Comparison of ENCODE assay signal across 18 cellular contexts in genomic region chr10:75084834-75085384, GRCh38. TPM values are rescaled to one million over a fixed set of nuclear protein-coding genes. Genes with fewer than 3 reads are reported as not detected.
DNase-seq lines count a peak whose midpoint lies in the region; ATAC-seq, FAIRE-seq and TF ChIP-seq lines count a peak whose summit lies in the region.
"Had no signal": no experiment of that assay in that cellular context is flagged by ENCODE, and none has a peak within 500 bp of the region (broad histone marks: within the 10 kb centered on the region; RNA-seq: fewer than 3 reads in every experiment).

No MANE protein-coding gene starts in this region.

- FAIRE-seq in HepG2 (lab: Jason Lieb, UNC): no peak
- FAIRE-seq: D721Med, HTR-8/SVneo had no signal

- WGBS in HepG2 (ENCODE audit: low lambda C conversion rate): 61% methylated on average over 10 of the region's 19 CpGs
- whole genome bisulfite sequencing in right lobe of liver (ENCODE audit: insufficient coverage, low coverage, low lambda C conversion rate, missing lambda C conversion rate): 93% methylated on average over 13 of the region's 19 CpGs
- no CpG with 5 or more reads among the region's 19 CpGs for WGBS in mesendoderm (ENCODE audit: extremely low coverage, insufficient coverage, low lambda C conversion rate)
- WGBS in aorta, 2 donors: 98% methylated on average over 19 of the region's 19 CpGs

- H3K9ac ChIP-seq in HepG2 (ENCODE audit: insufficient read depth, low read depth, low read length) (no peak overlapping the region), mesendoderm (ENCODE audit: low read length) (no peak overlapping the region), colonic mucosa (ENCODE audit: low read depth in 2 of 2, low read length in 2 of 2) (no peak overlapping the region)
- H3K9ac ChIP-seq: KMS-11 had no signal

- H3K79me2 ChIP-seq in HepG2 (ENCODE audit: insufficient read depth, low read length): no peaks in the 10 kb centered on the region
- H3K79me2 ChIP-seq in mesendoderm (ENCODE audit: control insufficient read depth, insufficient read depth, low read length): no peaks in the 10 kb centered on the region

- H2BK5ac ChIP-seq in mesendoderm (ENCODE audit: low read length): no peak overlapping the region

- no TSS peak for BruUV-seq in HepG2 (replicated peaks; lab: Mats Ljungman, UMichigan)

- H3K79me1 ChIP-seq in mesendoderm (ENCODE audit: low read length): no peaks in the 10 kb centered on the region

- H3K4me3 ChIP-seq in HepG2 (replicated peaks in 1 of 3; ENCODE audit: insufficient read depth in 1 of 3, low read depth in 2 of 3, low read length in 3 of 3) (no peak overlapping the region), right lobe of liver (no peak overlapping the region), mesendoderm (ENCODE audit: low read length) (no peak overlapping the region), aorta (ENCODE audit: low read length in 2 of 2) (no peak overlapping the region), colonic mucosa (no peak overlapping the region)
- H3K4me3 ChIP-seq: HAP-1 had no signal

- H3K27me3 ChIP-seq in HepG2 (ENCODE audit: control insufficient read depth in 1 of 2, insufficient read depth in 2 of 2, low read length in 2 of 2) (peaks cover 3 to 49% of the 10 kb centered on the region in 2 experiments; a peak in 3 of 5 replicates), right lobe of liver (no peaks in the 10 kb centered on the region), mesendoderm (ENCODE audit: insufficient read depth, low read length, poor library complexity) (peaks cover 2% of the 10 kb centered on the region), aorta (ENCODE audit: control insufficient read depth in 1 of 2, insufficient read depth in 2 of 2, low read length in 1 of 2) (no peaks in the 10 kb centered on the region), colonic mucosa (no peaks in the 10 kb centered on the region)

- H4K20me1 ChIP-seq in HepG2 (ENCODE audit: insufficient read depth, low read length): no peaks in the 10 kb centered on the region

- H2AFZ ChIP-seq in HepG2 (ENCODE audit: low read length): no peak overlapping the region

- no peak for TF ChIP-seq RAD21 in HepG2 (CRISPR knock-in tag; IDR thresholded peaks at IDR 0.05)

- intact Hi-C loops in HepG2 (cut with micrococcal nuclease; ENCODE audit: unreplicated experiment) (no loop called here), right lobe of liver (cut with DNase I) (no loop called here), aorta (cut with DNase I) (no loop called here), colonic mucosa (cut with DNase I) (no loop called here)

- H3K27ac ChIP-seq in HepG2 (ENCODE audit: extremely low read length, insufficient read depth, low read length) (no peak overlapping the region), right lobe of liver (no peak overlapping the region), VCaP (peak overlapping the region; percentile 82), mesendoderm (ENCODE audit: low read depth, low read length) (no peak overlapping the region), aorta (ENCODE audit: low read depth in 1 of 2, low read length in 2 of 2) (no peak overlapping the region), colonic mucosa (no peak overlapping the region)
- H3K27ac ChIP-seq: C4-2B, KMS-11 had no signal

- H3K4ac ChIP-seq in mesendoderm (ENCODE audit: low read depth, low read length): no peak overlapping the region

- H4K8ac ChIP-seq in mesendoderm (ENCODE audit: low read depth, low read length): no peak overlapping the region

- no peak for TF ChIP-seq CTCF in HepG2 (CRISPR knock-in tag; IDR thresholded peaks at IDR 0.05)
- no peak for TF ChIP-seq CTCF in right lobe of liver (IDR thresholded peaks at IDR 0.05)
- no peak for TF ChIP-seq CTCF in VCaP (conservative IDR thresholded peaks at IDR 0.05)
- no peak for TF ChIP-seq CTCF in colonic mucosa (IDR thresholded peaks at IDR 0.05)

- no peak for DNase-seq in HepG2 (ENCODE audit: low spot score)
- DNase-seq in right lobe of liver: no peak
- no peak for DNase-seq in mesendoderm
- DNase-seq in aorta: no peak
- no peak for DNase-seq in NCI-H774 (lab: John Stamatoyannopoulos, UW)
- DNase-seq in colonic mucosa: no peak
- no peak for DNase-seq in DMS153 (lab: John Stamatoyannopoulos, UW)
- DNase-seq: 8988T; Caco-2; CD4-positive, alpha-beta T cell; DMS79 treated with DMSO at 0.1 percent for 48 hours; GF-D8 had no signal

- in situ Hi-C loops in HepG2 (cut with HindIII; ENCODE audit: extremely low pct_ligation_motif_present, low pct_unique_long_range_greater_than_20kb): no loop called here

- CTCF ChIA-PET in HepG2 (lab: Yijun Ruan, JAX; ENCODE audit: low intra/inter-chr PET ratio, low total read pairs): no interaction called here

- peak overlapping the region; percentile 16 for H2AK5ac ChIP-seq in mesendoderm (ENCODE audit: low read length)

- TF ChIP-seq POLR2A in HepG2 (IDR thresholded peaks at IDR 0.05; ENCODE audit: insufficient read depth in 1 of 2, low read depth in 2 of 2, low read length in 2 of 2) (no peak), right lobe of liver (IDR thresholded peaks at IDR 0.05) (no peak)

- H3K4me1 ChIP-seq in HepG2 (ENCODE audit: insufficient read depth, low read length) (peaks cover 26% of the 10 kb centered on the region), right lobe of liver (no peaks in the 10 kb centered on the region), mesendoderm (ENCODE audit: control insufficient read depth, low read depth, low read length) (peaks cover 29% of the 10 kb centered on the region), aorta (ENCODE audit: control insufficient read depth in 1 of 2, insufficient read depth in 2 of 2, low read length in 2 of 2) (no peaks in the 10 kb centered on the region), colonic mucosa (no peaks in the 10 kb centered on the region)
- H3K4me1 ChIP-seq: Caco-2 had no signal

- H3K56ac ChIP-seq in mesendoderm (ENCODE audit: low read length): no peak overlapping the region

- no peak overlapping the region for H2BK120ac ChIP-seq in mesendoderm (ENCODE audit: low read depth, low read length)

- H3K4me2 ChIP-seq in HepG2 (ENCODE audit: low read depth, low read length) (no peak overlapping the region), mesendoderm (ENCODE audit: low read length) (no peak overlapping the region)
- H3K4me2 ChIP-seq: KMS-11 had no signal

- no peak overlapping the region for H4K5ac ChIP-seq in mesendoderm (ENCODE audit: low read length)

- ATAC-seq in HepG2 (no peak), right lobe of liver (no peak), aorta (ENCODE audit: low FRiP score) (peak; percentile 54)

- no peaks in the 10 kb centered on the region for H3K9me3 ChIP-seq in HepG2 (ENCODE audit: low read length)
- H3K9me3 ChIP-seq in right lobe of liver: no peaks in the 10 kb centered on the region
- H3K9me3 ChIP-seq in aorta (ENCODE audit: control insufficient read depth, low read length): peaks cover 3% of the 10 kb centered on the region
- no peaks in the 10 kb centered on the region for H3K9me3 ChIP-seq in colonic mucosa
- H3K9me3 ChIP-seq: Caco-2 had no signal

- no peak overlapping the region for H2BK15ac ChIP-seq in mesendoderm (replicated peaks; ENCODE audit: low read depth)

- H3K36me3 ChIP-seq in HepG2 (replicated peaks in 1 of 2; ENCODE audit: control insufficient read depth in 1 of 2, insufficient read depth in 2 of 2, low read length in 2 of 2) (no peaks in the 10 kb centered on the region), right lobe of liver (no peaks in the 10 kb centered on the region), mesendoderm (ENCODE audit: control insufficient read depth, insufficient read depth, low read length) (no peaks in the 10 kb centered on the region), aorta (ENCODE audit: control insufficient read depth in 1 of 2, insufficient read depth in 2 of 2, low read length in 1 of 2) (no peaks in the 10 kb centered on the region), colonic mucosa (no peaks in the 10 kb centered on the region)
- H3K36me3 ChIP-seq: HAP-1 had no signal

- TF ChIP-seq EP300 in HepG2 (IDR thresholded peaks at IDR 0.05; ENCODE audit: low read depth in 2 of 2, low read length in 2 of 2): no peak
- no peak for TF ChIP-seq EP300 in HepG2 (CRISPR knock-in tag; IDR thresholded peaks at IDR 0.05; ENCODE audit: borderline replicate concordance)

- H3K23ac ChIP-seq in mesendoderm (ENCODE audit: low read length): no peak overlapping the region

- POLR2A ChIA-PET in HepG2 (lab: Yijun Ruan, JAX): no interaction called here

- H3K18ac ChIP-seq in mesendoderm (ENCODE audit: low read length): no peak overlapping the region

TF ChIP-seq in HepG2, 621 proteins besides CTCF, POLR2A, EP300 and RAD21 (continues in another document):
- no peak for TF ChIP-seq ZNF296 (CRISPR knock-in tag; conservative IDR thresholded peaks at IDR 0.05)
- TF ChIP-seq ZNF547 (CRISPR knock-in tag; IDR thresholded peaks at IDR 0.05): no peak

RNA-seq across cellular contexts. Expression of gene SAMD8, which starts 26.5 kb away (rescaled TPM):
- total RNA-seq in HepG2 (2016; rRNA removed; fragmentation: Illumina TruSeq; extraction: Trizol): 10.3 and 10.4 TPM in 2 replicates
- 10.9 and 13.8 TPM in 2 replicates for total RNA-seq in HepG2 (2016; cell fraction: cytosol; rRNA removed; fragmentation: Illumina TruSeq; extraction: Trizol; ENCODE audit: low read depth)
- 9.3 and 9.8 TPM in 2 replicates for total RNA-seq in HepG2 (2016; cell fraction: insoluble cytoplasmic fraction; rRNA removed; fragmentation: Illumina TruSeq; extraction: Trizol)
- 6.0 and 7.3 TPM in 2 replicates for total RNA-seq in HepG2 (2016; cell fraction: membrane; rRNA removed; fragmentation: Illumina TruSeq; extraction: Trizol)
- total RNA-seq in HepG2 (2016; cell fraction: nucleus; rRNA removed; fragmentation: Illumina TruSeq; extraction: Trizol): 10.6 and 11.4 TPM in 2 replicates
- polyA plus RNA-seq in HepG2 (2011; rRNA removed): 12.2 and 13.2 TPM in 2 replicates
- 6.4 and 11.6 TPM in 2 replicates for polyA plus RNA-seq in HepG2 (2011; cell fraction: cytosol; rRNA removed)
- polyA plus RNA-seq in HepG2 (2011; cell fraction: nucleus; rRNA removed): 4.3 and 6.7 TPM in 2 replicates
- polyA plus RNA-seq in HepG2 (2012): 6.4 and 6.6 TPM in 2 replicates
- 1.2 and 1.6 TPM in 2 replicates for polyA plus RNA-seq in HepG2 (2016; cell fraction: cytosol; fragmentation: Illumina TruSeq; extraction: Trizol; ENCODE audit: low read depth)
- 4.8 and 6.2 TPM in 2 replicates for polyA plus RNA-seq in HepG2 (2016; cell fraction: insoluble cytoplasmic fraction; fragmentation: Illumina TruSeq; extraction: Trizol; ENCODE audit: low read depth)
- 2.2 and 2.8 TPM in 2 replicates for polyA plus RNA-seq in HepG2 (2016; cell fraction: membrane; fragmentation: Illumina TruSeq; extraction: Trizol; ENCODE audit: low read depth)
- 10.1 and 10.4 TPM in 2 replicates for polyA plus RNA-seq in HepG2 (2016; cell fraction: nucleus; fragmentation: Illumina TruSeq; extraction: Trizol; ENCODE audit: insufficient read depth, low read depth)
- 25.6 and 32.5 TPM in 2 replicates for polyA minus RNA-seq in HepG2 (2011; rRNA and poly(A)+ RNA removed; ENCODE audit: low replicate concordance)
- polyA minus RNA-seq in HepG2 (2011; cell fraction: cytosol; rRNA and poly(A)+ RNA removed): 14.2 and 18.8 TPM in 2 replicates
- 14.0 and 15.4 TPM in 2 replicates for polyA minus RNA-seq in HepG2 (2011; cell fraction: nucleus; rRNA and poly(A)+ RNA removed)
- total RNA-seq in right lobe of liver: 10 to 100 TPM in 3 of 6 experiments, 1 to 10 TPM in 3; 5.7 to 13.2 (median 9.3) TPM
- 7.3 TPM for polyA plus RNA-seq in mesendoderm (2013, experiment 1 of 2)
- 7.9 TPM for polyA plus RNA-seq in mesendoderm (2013, experiment 2 of 2)
- total RNA-seq in aorta: 10 to 100 TPM; 33.6 to 37.5 TPM
- polyA plus RNA-seq in aorta: 10 to 100 TPM in 1 of 2 donors, 1 to 10 TPM in 1; 6.8 to 10.0 TPM
- 10 to 100 TPM in 1 of 2 donors, 1 to 10 TPM in 1; 8.9 to 21.5 TPM for total RNA-seq in colonic mucosa
